In genomic region chr2:144847347-144848080, GRCh38 we compare ENCODE assay signal across 26 cellular contexts.
"Had no signal": no experiment of that assay in that cellular context is flagged by ENCODE, and none has a peak within 500 bp of the region (broad histone marks: within the 10 kb centered on the region; RNA-seq: fewer than 3 reads in every experiment).

No MANE protein-coding gene starts in this region.

- H3K4me3 Mint-ChIP-seq: immature natural killer cell; naive thymus-derived CD4-positive, alpha-beta T cell; natural killer cell treated with Interleukin-12 subunit alpha and Interleukin-12 subunit beta and Interleukin-15 and Interleukin-18, amount 100 ng/mL, for 72 hours; stimulated activated memory B cell treated with anti-CD40 and anti-IgM and Interleukin-4, amounts not matched to agents 10 μg/mL and 1 μg/mL and 100 μg/mL, for 72 hours; stimulated activated naive CD8-positive, alpha-beta T cell treated with anti-CD3 and anti-CD28 coated beads, Interleukin-15, amount 100 ng/mL, for 72 hours; type B pancreatic cell had no signal

- H3K9me3 Mint-ChIP-seq: immature natural killer cell; naive thymus-derived CD4-positive, alpha-beta T cell; natural killer cell treated with Interleukin-12 subunit alpha and Interleukin-12 subunit beta and Interleukin-15 and Interleukin-18, amount 100 ng/mL, for 72 hours; stimulated activated memory B cell treated with anti-CD40 and anti-IgM and Interleukin-4, amounts not matched to agents 10 μg/mL and 1 μg/mL and 100 μg/mL, for 72 hours; stimulated activated naive CD8-positive, alpha-beta T cell treated with anti-CD3 and anti-CD28 coated beads, Interleukin-15, amount 100 ng/mL, for 72 hours had no signal

- H3K27me3 Mint-ChIP-seq: naive thymus-derived CD4-positive, alpha-beta T cell; natural killer cell treated with Interleukin-12 subunit alpha and Interleukin-12 subunit beta and Interleukin-15 and Interleukin-18, amount 100 ng/mL, for 72 hours; stimulated activated memory B cell treated with anti-CD40 and anti-IgM and Interleukin-4, amounts not matched to agents 10 μg/mL and 1 μg/mL and 100 μg/mL, for 72 hours; stimulated activated naive CD8-positive, alpha-beta T cell treated with anti-CD3 and anti-CD28 coated beads, Interleukin-15, amount 100 ng/mL, for 72 hours; type B pancreatic cell had no signal

- ATAC-seq: left colon; mucosa of descending colon; naive thymus-derived CD4-positive, alpha-beta T cell; natural killer cell treated with Interleukin-12 subunit alpha and Interleukin-12 subunit beta and Interleukin-15 and Interleukin-18, amount 100 ng/mL, for 72 hours; pancreas; right cardiac atrium; stimulated activated memory B cell treated with anti-CD40 and anti-IgM and Interleukin-4, amounts not matched to agents 10 μg/mL and 1 μg/mL and 100 μg/mL, for 72 hours; stimulated activated naive CD8-positive, alpha-beta T cell treated with anti-CD3 and anti-CD28 coated beads, Interleukin-15, amount 100 ng/mL, for 72 hours had no signal

- FAIRE-seq: islet of Langerhans, kidney, pancreas, small intestine had no signal

- H3K36me3 Mint-ChIP-seq: immature natural killer cell; naive thymus-derived CD4-positive, alpha-beta T cell; natural killer cell treated with Interleukin-12 subunit alpha and Interleukin-12 subunit beta and Interleukin-15 and Interleukin-18, amount 100 ng/mL, for 72 hours; stimulated activated memory B cell treated with anti-CD40 and anti-IgM and Interleukin-4, amounts not matched to agents 10 μg/mL and 1 μg/mL and 100 μg/mL, for 72 hours; type B pancreatic cell had no signal

- H3K27ac Mint-ChIP-seq: immature natural killer cell; naive thymus-derived CD4-positive, alpha-beta T cell; natural killer cell treated with Interleukin-12 subunit alpha and Interleukin-12 subunit beta and Interleukin-15 and Interleukin-18, amount 100 ng/mL, for 72 hours; stimulated activated memory B cell treated with anti-CD40 and anti-IgM and Interleukin-4, amounts not matched to agents 10 μg/mL and 1 μg/mL and 100 μg/mL, for 72 hours; stimulated activated naive CD8-positive, alpha-beta T cell treated with anti-CD3 and anti-CD28 coated beads, Interleukin-15, amount 100 ng/mL, for 72 hours; type B pancreatic cell had no signal

- H3K4me1 Mint-ChIP-seq: immature natural killer cell; naive thymus-derived CD4-positive, alpha-beta T cell; stimulated activated naive CD8-positive, alpha-beta T cell treated with anti-CD3 and anti-CD28 coated beads, Interleukin-15, amount 100 ng/mL, for 72 hours had no signal

- DNase-seq: hypothalamus; immature natural killer cell; kidney; left colon; left ventricle myocardium inferior; midbrain; mucosa of descending colon; naive thymus-derived CD4-positive, alpha-beta T cell; pancreas; posterior cingulate gyrus; retina; right cardiac atrium; sigmoid colon; small intestine; stimulated activated CD4-positive, alpha-beta T cell treated with anti-CD3 and anti-CD28 coated beads, Interleukin-1b, Interleukin-23, amount 100 ng/mL, for 48 hours; stimulated activated CD4-positive, alpha-beta T cell treated with anti-CD3 and anti-CD28 coated beads, Interleukin-2, amount 100 ng/mL, for 48 hours; stimulated activated CD4-positive, alpha-beta T cell treated with anti-CD3 and anti-CD28 coated beads, Interleukin-4, amount 100 ng/mL, for 4 hours; stimulated activated CD8-positive, alpha-beta memory T cell treated with anti-CD3 and anti-CD28 coated beads, Interleukin-4, amount 100 ng/mL, for 48 hours; stimulated activated naive CD4-positive, alpha-beta T cell treated with Interleukin-2 at 50 U/mL for 16 hours; stimulated activated naive CD8-positive, alpha-beta T cell treated with anti-CD3 and anti-CD28 coated beads, Interleukin-15, amount 100 ng/mL, for 72 hours; substantia nigra; uterus had no signal
